8 cellular contexts compared by ENCODE assay signal in genomic region chr3:69410301-69410700, GRCh38. TPM values are rescaled to one million over a fixed set of nuclear protein-coding genes. Genes with fewer than 3 reads are reported as not detected.
A peak's percentile ranks its signal among the peaks of the same experiment; 100 is the strongest.
DNase-seq lines count a peak whose midpoint lies in the region; ATAC-seq and TF ChIP-seq lines count a peak whose summit lies in the region.

No MANE protein-coding gene starts in this region.

- no peaks in the 10 kb centered on the region for H3K4me1 ChIP-seq in IMR-90 (ENCODE audit: control insufficient read depth, insufficient read depth, low read length)
- peaks cover 2 to 8% of the 10 kb centered on the region in 2 experiments; a peak in 3 of 4 replicates for H3K4me1 ChIP-seq in SK-N-SH (ENCODE audit: control insufficient read depth in 1 of 2, insufficient read depth in 2 of 2, low read depth in 1 of 2, low read length in 1 of 2)
- no peaks in the 10 kb centered on the region for H3K4me1 ChIP-seq in cardiac muscle cell (ENCODE audit: low read depth)

- no peak overlapping the region for H3K27ac ChIP-seq in IMR-90 (ENCODE audit: insufficient read depth, low read length)
- H3K27ac ChIP-seq in SK-N-SH (ENCODE audit: low read depth in 2 of 2, low read length in 1 of 2) = peak overlapping the region in 1 of 2 experiments; percentile 8; a peak in 1 of 4 replicates
- no peak overlapping the region for H3K27ac ChIP-seq in cardiac muscle cell

- H3K27me3 ChIP-seq in IMR-90 (ENCODE audit: control insufficient read depth, insufficient read depth, low read length) (peaks cover 1% of the 10 kb centered on the region), SK-N-SH (ENCODE audit: insufficient read depth) (no peaks in the 10 kb centered on the region), cardiac muscle cell (no peaks in the 10 kb centered on the region)

- dilution Hi-C loops in IMR-90 (cut with HindIII; ENCODE audit: low sequenced_read_pairs, unreplicated experiment) = no loop called here

- no peak for TF ChIP-seq POLR2A in IMR-90 (IDR thresholded peaks at IDR 0.05; ENCODE audit: low read depth, low read length)

- H3K18ac ChIP-seq in IMR-90 (ENCODE audit: low read depth, low read length) = no peak overlapping the region

- no peaks in the 10 kb centered on the region for H3K36me3 ChIP-seq in IMR-90 (ENCODE audit: control insufficient read depth, insufficient read depth, low read length)
- H3K36me3 ChIP-seq in SK-N-SH (replicated peaks in 1 of 2; ENCODE audit: control insufficient read depth in 1 of 2, insufficient read depth in 2 of 2, low read length in 1 of 2) = no peaks in the 10 kb centered on the region
- no peaks in the 10 kb centered on the region for H3K36me3 ChIP-seq in cardiac muscle cell

- peak; percentile 67 for TF ChIP-seq CTCF in IMR-90 (conservative IDR thresholded peaks at IDR 0.05; ENCODE audit: low read depth, low read length)
- TF ChIP-seq CTCF in SK-N-SH (IDR thresholded peaks at IDR 0.05) = peak; percentile 82
- peak; percentile 90 for TF ChIP-seq CTCF in cardiac muscle cell (IDR thresholded peaks at IDR 0.05; ENCODE audit: low read depth, low read length)

- no peak for TF ChIP-seq EP300 in SK-N-SH (IDR thresholded peaks at IDR 0.05; ENCODE audit: borderline replicate concordance in 1 of 2, low read depth in 1 of 2, low read length in 1 of 2)

- H2AK9ac ChIP-seq in IMR-90 (replicated peaks; ENCODE audit: low read depth, low read length, poor library complexity) = no peak overlapping the region

- H3K9me3 ChIP-seq in IMR-90 (ENCODE audit: control insufficient read depth, insufficient read depth, low read length) = no peaks in the 10 kb centered on the region
- H3K9me3 ChIP-seq in SK-N-SH = no peaks in the 10 kb centered on the region
- H3K9me3 ChIP-seq in cardiac muscle cell (ENCODE audit: low read depth) = no peaks in the 10 kb centered on the region

- intact Hi-C loops in IMR-90 (cut with micrococcal nuclease) = loop anchor here (1.0 to 2.0 kb wide), 2 partner anchors 249 to 290 kb away; no protein-coding TSS in a partner anchor

- H2BK15ac ChIP-seq in IMR-90 (ENCODE audit: low read depth, low read length) = no peak overlapping the region

- no peaks in the 10 kb centered on the region for H4K20me1 ChIP-seq in IMR-90 (ENCODE audit: insufficient read depth, low read length)
- H4K20me1 ChIP-seq in SK-N-SH (ENCODE audit: insufficient read depth) = no peaks in the 10 kb centered on the region

- ATAC-seq in GM21528 (IDR thresholded peaks at IDR 0.05; ENCODE audit: low FRiP score, unreplicated experiment) = peak; percentile 94
- ATAC-seq in IMR-90 (ENCODE audit: low read depth) = peak; percentile 93

- H3K4me2 ChIP-seq in IMR-90 (ENCODE audit: low read depth, low read length) = no peak overlapping the region
- H3K4me2 ChIP-seq in SK-N-SH = no peak overlapping the region

- no peak overlapping the region for H2AK5ac ChIP-seq in IMR-90 (ENCODE audit: low read depth, low read length)

- H3K9me1 ChIP-seq in IMR-90 (ENCODE audit: insufficient read depth, low read length) = no peaks in the 10 kb centered on the region

- no peak overlapping the region for H3K14ac ChIP-seq in IMR-90 (replicated peaks; ENCODE audit: low read depth, low read length)

- H4K5ac ChIP-seq in IMR-90 (ENCODE audit: low read depth, low read length) = no peak overlapping the region

- H4K8ac ChIP-seq in IMR-90 (ENCODE audit: low read depth in 2 of 2, low read length in 2 of 2) = no peak overlapping the region

- no peaks in the 10 kb centered on the region for H3K79me1 ChIP-seq in IMR-90 (ENCODE audit: low read depth in 1 of 2, low read length in 2 of 2)

- no peak overlapping the region for H3K56ac ChIP-seq in IMR-90 (ENCODE audit: extremely low read depth, insufficient read depth, low read length)

- H4K91ac ChIP-seq in IMR-90 (ENCODE audit: insufficient read depth, low read depth, low read length) = no peak overlapping the region

- H2AFZ ChIP-seq in IMR-90 (replicated peaks; ENCODE audit: low read length, poor library complexity) = peak overlapping the region; percentile 67
- H2AFZ ChIP-seq in SK-N-SH (ENCODE audit: low read depth) = no peak overlapping the region; the same call in 1 of the 2 replicates

- H3K4me3 ChIP-seq in IMR-90 (ENCODE audit: insufficient read depth, low read depth, low read length) (no peak overlapping the region), SK-N-SH (ENCODE audit: low read depth in 2 of 2, low read length in 1 of 2) (no peak overlapping the region), cardiac muscle cell (no peak overlapping the region)

- peaks cover 17% of the 10 kb centered on the region for H3F3A ChIP-seq in SK-N-SH (replicated peaks; ENCODE audit: insufficient read depth)

- POLR2A ChIA-PET in IMR-90 (lab: Charles Lee; ENCODE audit: unreplicated experiment) = no interaction called here
- POLR2A ChIA-PET in SK-N-SH (lab: Yijun Ruan, JAX) = interaction anchor here (1.4 kb wide), 1 partner anchor 41 kb away, joined by 3 read pairs; no protein-coding TSS in a partner anchor

- H3K9ac ChIP-seq in IMR-90 (ENCODE audit: low read depth, low read length) (no peak overlapping the region), SK-N-SH (no peak overlapping the region)

- in situ Hi-C loops in IMR-90 (cut with MboI; ENCODE audit: low sequenced_read_pairs) = no loop called here

- no peak overlapping the region for H2BK20ac ChIP-seq in IMR-90 (ENCODE audit: low read depth, low read length)

- H3K4ac ChIP-seq in IMR-90 (ENCODE audit: low read depth, low read length) = no peak overlapping the region

- peak; percentile 50 for DNase-seq in ELF-1 (ENCODE audit: low read depth, low spot score)
- peak; percentile 53 for DNase-seq in IMR-90
- DNase-seq in SK-N-SH = peak; percentile 54
- peak; percentile 70 for DNase-seq in activated naive CD4-positive, alpha-beta T cell treated with anti-CD3 and anti-CD28 coated beads, Interleukin-2, amount 50 U/mL, for 16 hours
- peak; percentile 71 to 77 for DNase-seq in cardiac muscle cell (ENCODE audit: low read depth in 1 of 2, low spot score in 1 of 2)
- peak; percentile 55 for DNase-seq in retina
- no peak for DNase-seq in NCI-H128 (lab: John Stamatoyannopoulos, UW; ENCODE audit: unreplicated experiment)

- H2BK120ac ChIP-seq in IMR-90 (ENCODE audit: low read depth, low read length) = no peak overlapping the region

- CTCF ChIA-PET in IMR-90 (lab: Yijun Ruan, JAX) = interaction anchor here (0.6 to 2.1 kb wide), 10 partner anchors 11 to 290 kb away, joined by 3 to 5 read pairs (median 4); no protein-coding TSS in a partner anchor
- CTCF ChIA-PET in SK-N-SH (lab: Yijun Ruan, JAX) = interaction anchor here (0.6 to 8.0 kb wide), 37 partner anchors 8 to 411 kb away, joined by 3 to 76 read pairs (median 5); partner anchors contain the start of genes FRMD4B and LMOD3

- 86 to 100% methylated on average over 2 to 3 of the region's 8 CpGs for WGBS in IMR-90 (ENCODE audit: extremely low coverage in 2 of 2, insufficient read length in 1 of 2), 2 experiments
- 37% methylated on average over 8 of the region's 8 CpGs for whole genome bisulfite sequencing in SK-N-SH (ENCODE audit: low lambda C conversion rate)

- no peak overlapping the region for H3K23ac ChIP-seq in IMR-90 (ENCODE audit: low read depth, low read length)

- no peaks in the 10 kb centered on the region for H3K79me2 ChIP-seq in SK-N-SH (ENCODE audit: insufficient read depth)

- BruUV-seq in IMR-90 (replicated peaks; lab: Mats Ljungman, UMichigan) = no TSS peak

- H3K9me2 ChIP-seq in SK-N-SH = no peaks in the 10 kb centered on the region

- H2BK5ac ChIP-seq in IMR-90 (ENCODE audit: low read depth, low read length, poor library complexity, severe bottlenecking) = no peak overlapping the region

- TF ChIP-seq RAD21 in IMR-90 (IDR thresholded peaks at IDR 0.05; ENCODE audit: low read length) (peak; percentile 40), SK-N-SH (IDR thresholded peaks at IDR 0.05; ENCODE audit: low read length) (peak; percentile 79)

TF ChIP-seq in IMR-90, 13 proteins besides CTCF, POLR2A, EP300 and RAD21:
- TF ChIP-seq NFE2L2 (IDR thresholded peaks at IDR 0.05; ENCODE audit: low read depth, low read length) (no peak), SMC3 (IDR thresholded peaks at IDR 0.05; ENCODE audit: low read depth, low read length) (peak; percentile 28; the same call in 1 of the 2 replicates)

TF ChIP-seq in SK-N-SH, 30 proteins besides CTCF, POLR2A, EP300 and RAD21 (continues in another document):
- peak; percentile 36; the same call in 1 of the 2 replicates for TF ChIP-seq MXI1 (IDR thresholded peaks at IDR 0.05; ENCODE audit: low read depth, low read length)
- peak; percentile 72 for TF ChIP-seq SMC3 (IDR thresholded peaks at IDR 0.05; ENCODE audit: low read depth, low read length)
- TF ChIP-seq ZBTB33 (IDR thresholded peaks at IDR 0.05; ENCODE audit: borderline replicate concordance, low read depth) = no peak
- TF ChIP-seq USF2 (IDR thresholded peaks at IDR 0.05; ENCODE audit: borderline replicate concordance, low read depth, low read length) = no peak
- no peak for TF ChIP-seq SIN3A (IDR thresholded peaks at IDR 0.05; ENCODE audit: borderline replicate concordance, low read depth, low read length)

RNA-seq across cellular contexts. Expression of gene FRMD4B, which starts 24.4 kb away (rescaled TPM):
- total RNA-seq in IMR-90 (2012; rRNA removed) (0.28 and 0.36 TPM in 2 replicates), cardiac muscle cell (50.6 and 78.7 TPM in 2 replicates)
- polyA plus RNA-seq in IMR-90 (2012; rRNA removed) (0.14 and 0.16 TPM in 2 replicates), SK-N-SH (2012; rRNA removed) (0.53 and 0.91 TPM in 2 replicates), cardiac muscle cell (38.6 and 68.0 TPM in 2 replicates)
- 0.02 and 0.03 TPM in 2 replicates for polyA plus RNA-seq in IMR-90 (2012; cell fraction: cytosol; rRNA removed)
- polyA plus RNA-seq in IMR-90 (2012; cell fraction: nucleus; rRNA removed; ENCODE audit: low replicate concordance) = 0.07 and 0.10 TPM in 2 replicates
- polyA plus RNA-seq in SK-N-SH (2012; cell fraction: cytosol; rRNA removed) = 0.50 and 0.60 TPM in 2 replicates
- 0.82 and 0.85 TPM in 2 replicates for polyA plus RNA-seq in SK-N-SH (2012; cell fraction: nucleus; rRNA removed)

Comparison
In these comparisons a context has a peak if more than half of its experiments do, and no peak if none do; other contexts are left out.
1. RNA of gene FRMD4B, which starts 24.4 kb away (polyA plus RNA-seq): 38.6 to 68.0 TPM in cardiac muscle cell; 0.50 to 0.91 TPM in SK-N-SH and 0.02 to 0.16 TPM in IMR-90; every median in the first group is over 10 times any median in the second.
2. Peak in every context shown above with its lines, with median percentiles within 50 percentile points of each other: CTCF ChIP-seq.